Comparison of ENCODE assay signal across 9 cellular contexts in the genomic region with DNA sequence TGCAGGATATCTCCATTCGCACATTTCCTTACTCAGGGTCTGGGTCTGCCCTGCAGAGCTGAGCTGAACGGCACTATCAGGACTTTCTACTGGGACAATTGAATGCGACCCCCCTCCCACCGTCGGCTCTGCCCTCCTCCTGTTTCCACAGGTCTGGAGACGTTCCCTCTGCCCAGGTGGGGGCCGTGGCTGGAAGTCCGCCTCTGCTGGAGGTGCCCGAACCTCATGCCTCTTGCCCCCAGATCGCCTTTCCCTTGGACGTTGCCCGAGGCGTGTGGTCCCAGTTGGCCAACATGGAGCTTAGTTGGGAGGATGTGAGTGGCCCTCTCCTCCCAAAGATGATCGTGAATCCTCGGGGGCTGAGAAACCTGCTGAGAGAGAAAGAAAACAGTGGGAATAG. TPM values are rescaled to one million over a fixed set of nuclear protein-coding genes. Genes with fewer than 3 reads are reported as not detected.
DNase-seq lines count a peak whose midpoint lies in the region; ATAC-seq and TF ChIP-seq lines count a peak whose summit lies in the region.
"Had no signal": no experiment of that assay in that cellular context is flagged by ENCODE, and none has a peak within 500 bp of the region (broad histone marks: within the 10 kb centered on the region; RNA-seq: fewer than 3 reads in every experiment).

No MANE protein-coding gene starts in this region.

- no peaks in the 10 kb centered on the region for H3K79me2 ChIP-seq in fibroblast of lung (ENCODE audit: control insufficient read depth, insufficient read depth, low read length)

- no peak for DNase-seq in activated T-cell treated with anti-CD3 and anti-CD28 coated beads, Interleukin-2, amount 50 U/mL, for 4 hours
- DNase-seq in activated T-cell treated with anti-CD3 and anti-CD28 coated beads for 4 hours, result no peak
- no peak for DNase-seq in SK-N-MC (ENCODE audit: low read depth, low spot score)
- no peak for DNase-seq in fibroblast of lung (ENCODE audit: low read depth in 2 of 2)
- no peak for DNase-seq in stomach
- DNase-seq in NCI-H82 (lab: John Stamatoyannopoulos, UW), result no peak
- no peak for DNase-seq in DMS153 treated with DMSO at 0.1 percent for 48 hours (lab: John Stamatoyannopoulos, UW; ENCODE audit: unreplicated experiment)
- DNase-seq in NCI-H2227 treated with DMSO at 0.1 percent for 48 hours (lab: John Stamatoyannopoulos, UW), result no peak
- DNase-seq: cerebellar nuclear complex had no signal

- TF ChIP-seq POLR2A in stomach (IDR thresholded peaks at IDR 0.05), result no peak

- no peaks in the 10 kb centered on the region for H4K20me1 ChIP-seq in fibroblast of lung (ENCODE audit: control insufficient read depth, extremely low read depth, insufficient read depth, low read length)

- H3K4me3 Mint-ChIP-seq in activated T-cell treated with anti-CD3 and anti-CD28 coated beads, Interleukin-2, amount 50 U/mL, for 4 hours, result peak overlapping the region; percentile 73

- H3K27me3 ChIP-seq in fibroblast of lung (ENCODE audit: control insufficient read depth, insufficient read depth, low read length) (no peaks in the 10 kb centered on the region), stomach (peaks cover 0 to 18% (median 6%) of the 10 kb centered on the region in 3 donors)

- H3K27ac ChIP-seq in SK-N-MC, result no peak overlapping the region
- no peak overlapping the region for H3K27ac ChIP-seq in fibroblast of lung (ENCODE audit: insufficient read depth, low read length)
- H3K27ac ChIP-seq in stomach, result no peak overlapping the region

- no peak overlapping the region for H3K9ac ChIP-seq in SK-N-MC (ENCODE audit: insufficient read length)
- H3K9ac ChIP-seq in fibroblast of lung (ENCODE audit: insufficient read depth, low read length), result no peak overlapping the region

- H3K36me3 ChIP-seq in SK-N-MC (ENCODE audit: insufficient read depth, low read length), result no peaks in the 10 kb centered on the region
- no peaks in the 10 kb centered on the region for H3K36me3 ChIP-seq in fibroblast of lung (ENCODE audit: control insufficient read depth, insufficient read depth, low read length)
- H3K36me3 ChIP-seq in stomach, result no peaks in the 10 kb centered on the region

- intact Hi-C loops in stomach (cut with DNase I; ENCODE audit: low total_unique reads), result no loop called here

- peak overlapping the region; percentile 70 for H3K4me3 ChIP-seq in SK-N-MC
- H3K4me3 ChIP-seq in fibroblast of lung (replicated peaks in 1 of 4; ENCODE audit: control extremely low read depth in 1 of 4, insufficient read depth in 1 of 4, low read depth in 3 of 4, low read length in 4 of 4), result no peak overlapping the region
- H3K4me3 ChIP-seq in stomach, result peak overlapping the region in 3 of 4 donors; percentile 27 to 33 (median 28)

- peak; percentile 12 to 23 for ATAC-seq in activated T-cell treated with anti-CD3 and anti-CD28 coated beads, Interleukin-2, amount 50 U/mL, for 4 hours

- peak overlapping the region; percentile 66 for H3K4me2 ChIP-seq in fibroblast of lung (ENCODE audit: extremely low read depth, insufficient read depth, low read length)

- peaks cover 7% of the 10 kb centered on the region for H3K9me3 Mint-ChIP-seq in activated T-cell treated with anti-CD3 and anti-CD28 coated beads, Interleukin-2, amount 50 U/mL, for 4 hours

- TF ChIP-seq CTCF in fibroblast of lung (conservative IDR thresholded peaks at IDR 0.05 in 1 of 2, IDR thresholded peaks at IDR 0.05 in 1 of 2; ENCODE audit: low read depth in 1 of 2, low read length in 2 of 2) (no peak), stomach (IDR thresholded peaks at IDR 0.05) (no peak)

- H3K4me1 ChIP-seq in fibroblast of lung (ENCODE audit: control insufficient read depth, extremely low read depth, insufficient read depth, low read length), result peaks cover 10% of the 10 kb centered on the region
- peaks cover 16 to 23% (median 19%) of the 10 kb centered on the region in 4 donors for H3K4me1 ChIP-seq in stomach

- no peak for TF ChIP-seq EP300 in stomach (IDR thresholded peaks at IDR 0.05)

- no peak overlapping the region for H2AFZ ChIP-seq in fibroblast of lung (ENCODE audit: low read length)

- H3K9me3 ChIP-seq in SK-N-MC (ENCODE audit: low read depth, low read length) (peaks cover 6% of the 10 kb centered on the region; the same call in 1 of the 2 replicates), fibroblast of lung (ENCODE audit: control insufficient read depth, insufficient read depth, low read depth, low read length) (no peaks in the 10 kb centered on the region), stomach (peaks cover 0 to 17% (median 11%) of the 10 kb centered on the region in 4 donors)

- H3K4me1 Mint-ChIP-seq in activated T-cell treated with anti-CD3 and anti-CD28 coated beads, Interleukin-2, amount 50 U/mL, for 4 hours (ENCODE audit: low read depth), result peaks cover 18% of the 10 kb centered on the region

- H3K27me3 Mint-ChIP-seq in activated T-cell treated with anti-CD3 and anti-CD28 coated beads, Interleukin-2, amount 50 U/mL, for 4 hours (ENCODE audit: low read depth), result peaks cover 4% of the 10 kb centered on the region

- no peaks in the 10 kb centered on the region for H3K36me3 Mint-ChIP-seq in activated T-cell treated with anti-CD3 and anti-CD28 coated beads, Interleukin-2, amount 50 U/mL, for 4 hours (ENCODE audit: insufficient read depth)

- WGBS in stomach, 5 donors, result 25 to 34% (median 32%) methylated on average over 14 to 15 of the region's 15 CpGs

RNA-seq across cellular contexts. Expression of a gene that starts 21.2 kb away (rescaled TPM):
- total RNA-seq in activated T-cell treated with anti-CD3 and anti-CD28 coated beads, Interleukin-2, amount 50 U/mL, for 4 hours, result 100 to 1,000 TPM; 102 to 127 (median 110) TPM
- total RNA-seq in fibroblast of lung, result 138 and 219 TPM in 2 replicates
- polyA plus RNA-seq in fibroblast of lung, result 180 and 185 TPM in 2 replicates
- 99.9 and 103 TPM in 2 replicates for polyA plus RNA-seq in fibroblast of lung (2012)
- 26.2 and 48.7 TPM in 2 replicates for polyA minus RNA-seq in fibroblast of lung (ENCODE audit: low replicate concordance)
- total RNA-seq in stomach, result 100 to 1,000 TPM in 4 of 5 donors, 10 to 100 TPM in 1; 76.4 to 522 (median 201) TPM
- polyA plus RNA-seq in stomach, result 10 to 100 TPM; 56.5 to 90.3 (median 61.8) TPM

RNA-seq across cellular contexts. Expression of a gene that starts 45.1 kb away (rescaled TPM):
- total RNA-seq in activated T-cell treated with anti-CD3 and anti-CD28 coated beads, Interleukin-2, amount 50 U/mL, for 4 hours, result 10 to 100 TPM; 42.0 to 53.2 (median 49.2) TPM
- total RNA-seq in fibroblast of lung (26.4 and 32.1 TPM in 2 replicates), stomach (10 to 100 TPM in 3 of 5 donors, 1 to 10 TPM in 2; 6.4 to 21.4 (median 14.9) TPM)
- polyA plus RNA-seq in fibroblast of lung (19.4 and 25.5 TPM in 2 replicates), stomach (10 to 100 TPM; 42.8 to 96.5 (median 48.4) TPM)
- 33.6 and 41.6 TPM in 2 replicates for polyA plus RNA-seq in fibroblast of lung (2012)
- 0.75 and 2.0 TPM in 2 replicates for polyA minus RNA-seq in fibroblast of lung (ENCODE audit: low replicate concordance)

RNA-seq across cellular contexts. Expression of a gene that starts 45.4 kb away (rescaled TPM):
- total RNA-seq in activated T-cell treated with anti-CD3 and anti-CD28 coated beads, Interleukin-2, amount 50 U/mL, for 4 hours, result 10 to 100 TPM; 31.4 to 35.6 (median 32.2) TPM
- total RNA-seq in fibroblast of lung (25.8 and 28.8 TPM in 2 replicates), stomach (100 to 1,000 TPM in 1 of 5 donors, 10 to 100 TPM in 3, 1 to 10 TPM in 1; 4.3 to 207 (median 24.3) TPM)
- polyA plus RNA-seq in fibroblast of lung (14.3 and 14.9 TPM in 2 replicates), stomach (10 to 100 TPM in 2 of 3 donors, 1 to 10 TPM in 1; 7.5 to 11.6 (median 10.8) TPM)
- polyA plus RNA-seq in fibroblast of lung (2012), result 14.6 and 15.8 TPM in 2 replicates
- polyA minus RNA-seq in fibroblast of lung (ENCODE audit: low replicate concordance), result 7.4 and 12.3 TPM in 2 replicates

Comparison
In these comparisons a context has a peak if more than half of its experiments do, and no peak if none do; other contexts are left out.
1. H3K4me3 ChIP-seq: peak in SK-N-MC (single experiment) and stomach (3 of 4); none in fibroblast of lung (0 of 4).